In the genomic region with DNA sequence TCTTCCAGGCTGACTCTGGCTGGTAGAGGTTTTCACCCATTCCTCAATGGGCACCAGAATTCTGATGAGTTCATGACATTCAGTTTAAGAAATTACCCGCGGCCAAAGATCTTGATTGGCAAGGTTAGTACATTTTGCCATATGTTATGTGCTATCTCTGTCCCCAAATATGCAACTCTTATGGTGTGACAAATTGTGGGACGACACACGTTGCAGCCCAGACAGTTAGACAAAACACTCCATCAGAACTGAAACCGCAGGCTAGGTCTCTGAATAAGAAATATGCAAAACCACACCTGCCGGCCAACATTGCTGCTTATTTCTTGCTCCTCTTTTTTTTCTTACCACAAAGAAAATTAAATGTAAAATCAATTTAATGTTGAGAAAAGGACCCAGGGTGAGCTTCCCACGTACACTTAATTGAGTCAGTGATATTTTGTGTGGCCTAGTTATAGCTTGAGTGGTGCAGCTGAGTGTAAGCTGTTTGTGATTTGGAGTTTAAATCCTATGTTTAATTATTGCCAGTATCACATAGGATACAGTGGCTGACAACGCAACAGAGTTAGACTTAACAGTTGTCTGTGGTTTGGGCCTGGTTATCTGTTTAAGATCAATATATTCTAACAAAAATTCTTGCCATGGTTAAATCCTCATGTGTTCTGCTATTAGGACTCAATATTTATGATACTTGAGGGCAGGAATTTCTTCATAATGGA, we compare ENCODE assay signal across 13 cellular contexts. TPM values are rescaled to one million over a fixed set of nuclear protein-coding genes. Genes with fewer than 3 reads are reported as not detected.
DNase-seq lines count a peak whose midpoint lies in the region; ATAC-seq lines count a peak whose summit lies in the region.
"Had no signal": no experiment of that assay in that cellular context is flagged by ENCODE, and none has a peak within 500 bp of the region (broad histone marks: within the 10 kb centered on the region; RNA-seq: fewer than 3 reads in every experiment).

No MANE protein-coding gene starts in this region.

- peak; percentile 94 for ATAC-seq in GM19438 (IDR thresholded peaks at IDR 0.05; ENCODE audit: low read depth, unreplicated experiment)
- peak; percentile 95 for ATAC-seq in HG02870 (IDR thresholded peaks at IDR 0.05; ENCODE audit: unreplicated experiment)
- peak; percentile 66 for ATAC-seq in HG03571 (IDR thresholded peaks at IDR 0.05; ENCODE audit: unreplicated experiment)
- ATAC-seq: left ventricle myocardium superior had no signal

- peak; percentile 13 for DNase-seq in Daoy (ENCODE audit: low read depth)
- DNase-seq in activated T-cell treated with anti-CD3 and anti-CD28 coated beads, Interleukin-2, amount 50 U/mL, for 48 hours: no peak
- no peak for DNase-seq in COLO829 (ENCODE audit: low spot score)
- DNase-seq in NOMO-1 treated with dmso at 0.1 percent for 144 hours (lab: John Stamatoyannopoulos, UW; ENCODE audit: unreplicated experiment): no peak
- DNase-seq in activated CD4-positive, alpha-beta T cell treated with anti-CD3 and anti-CD28 coated beads, Interleukin-2, amount 50 U/mL, for 48 hours: no peak
- DNase-seq: activated T-cell treated with anti-CD3 and anti-CD28 coated beads, Interleukin-2, amount 50 U/mL, for 1 hour; cerebellar nuclear complex; DMS153; left ventricle myocardium superior; OCI-M1 had no signal

RNA-seq across cellular contexts. Expression of gene LTBP1, which starts 35.7 kb away (rescaled TPM):
- total RNA-seq in Daoy (2014; rRNA removed; shearing (Covaris generic)): 46.4 and 60.2 TPM in 2 replicates
